In the genomic region with DNA sequence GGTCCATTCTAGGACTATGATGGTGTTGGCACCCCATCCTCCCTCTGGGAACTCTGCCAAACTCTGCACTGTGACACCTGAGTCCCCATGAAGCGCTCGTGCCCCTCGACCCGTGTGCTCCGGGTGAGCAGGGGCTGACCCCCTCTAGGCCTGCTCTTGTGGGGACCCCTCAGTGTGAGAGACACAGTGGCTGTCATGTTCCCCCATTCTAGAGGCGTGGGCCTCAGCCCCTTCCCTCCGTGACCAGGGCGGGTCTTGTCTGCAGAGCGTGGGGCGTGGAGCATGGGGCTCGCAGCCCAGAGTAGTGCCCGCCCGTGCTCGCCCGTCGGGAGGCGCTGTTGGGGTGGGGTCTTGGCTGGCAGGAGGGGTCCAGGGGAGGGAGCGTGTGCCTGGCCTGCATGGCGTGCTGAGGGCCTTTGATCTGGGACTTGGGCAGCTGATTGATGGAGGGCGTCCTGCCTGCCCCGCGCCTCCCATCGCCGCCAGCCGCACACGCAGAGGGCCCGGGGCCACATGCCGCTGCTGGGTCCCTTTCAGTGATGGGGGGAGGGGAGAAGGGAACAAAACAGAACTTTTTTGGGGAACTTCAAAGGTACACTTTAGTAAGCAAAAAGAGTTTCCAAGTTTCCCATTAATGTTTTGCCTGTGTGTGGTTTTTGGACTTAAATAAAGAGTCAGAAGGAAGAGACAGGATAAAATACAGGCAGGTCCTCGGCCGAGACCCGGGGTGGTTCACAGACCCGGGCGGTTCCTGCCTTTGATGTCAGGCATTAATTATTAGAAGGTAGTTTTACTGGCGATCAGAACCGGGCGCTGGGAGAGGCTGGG, we compare ENCODE assay signal across 14 cellular contexts.
"Had no signal": no experiment of that assay in that cellular context is flagged by ENCODE, and none has a peak within 500 bp of the region (broad histone marks: within the 10 kb centered on the region; RNA-seq: fewer than 3 reads in every experiment).

No MANE protein-coding gene starts in this region.

- H3K9me3 ChIP-seq: esophagus muscularis mucosa, right atrium auricular region had no signal

- H3K27ac Mint-ChIP-seq: activated CD8-positive, alpha-beta T cell treated with anti-CD3 and anti-CD28 coated beads for 36 hours; activated naive CD8-positive, alpha-beta T cell; naive B cell; stimulated activated naive CD8-positive, alpha-beta T cell treated with anti-CD3 and anti-CD28 coated beads, Interleukin-15, Interleukin-2, amounts not matched to agents 100 ng/mL and 50 ng/mL, for 24 hours; T-helper 17 cell had no signal

- H3K9me3 Mint-ChIP-seq: activated CD8-positive, alpha-beta T cell treated with anti-CD3 and anti-CD28 coated beads for 36 hours; naive B cell; stimulated activated naive CD8-positive, alpha-beta T cell treated with anti-CD3 and anti-CD28 coated beads, Interleukin-15, Interleukin-2, amounts not matched to agents 100 ng/mL and 50 ng/mL, for 24 hours had no signal

- H3K4me3 Mint-ChIP-seq: activated CD8-positive, alpha-beta T cell treated with anti-CD3 and anti-CD28 coated beads for 36 hours; activated naive CD8-positive, alpha-beta T cell; naive B cell; stimulated activated naive CD8-positive, alpha-beta T cell treated with anti-CD3 and anti-CD28 coated beads, Interleukin-15, Interleukin-2, amounts not matched to agents 100 ng/mL and 50 ng/mL, for 24 hours; T-helper 17 cell had no signal

- H3K36me3 Mint-ChIP-seq: activated naive CD8-positive, alpha-beta T cell; naive B cell had no signal

- H3K27ac ChIP-seq: esophagus muscularis mucosa, right atrium auricular region had no signal

- H3K27me3 ChIP-seq: esophagus muscularis mucosa, right atrium auricular region had no signal

- H3K4me3 ChIP-seq: esophagus muscularis mucosa, right atrium auricular region, smooth muscle cell had no signal

- ATAC-seq: activated CD8-positive, alpha-beta T cell treated with anti-CD3 and anti-CD28 coated beads for 36 hours; T-helper 17 cell had no signal

- H3K27me3 Mint-ChIP-seq: activated CD8-positive, alpha-beta T cell treated with anti-CD3 and anti-CD28 coated beads for 36 hours; activated naive CD8-positive, alpha-beta T cell; naive B cell; stimulated activated naive CD8-positive, alpha-beta T cell treated with anti-CD3 and anti-CD28 coated beads, Interleukin-15, Interleukin-2, amounts not matched to agents 100 ng/mL and 50 ng/mL, for 24 hours; T-helper 17 cell had no signal

- H3K4me2 ChIP-seq: smooth muscle cell had no signal

- DNase-seq: activated CD4-positive, alpha-beta T cell treated with anti-CD3 and anti-CD28 coated beads for 48 hours; activated CD8-positive, alpha-beta T cell treated with anti-CD3 and anti-CD28 coated beads for 36 hours; activated gamma-delta T cell; activated T-cell treated with anti-CD3 and anti-CD28 coated beads, Interleukin-2, amount 50 U/mL, for 48 hours; amniotic stem cell; mammary epithelial cell; naive B cell; posterior cingulate gyrus; T-helper 17 cell had no signal

- H3K36me3 ChIP-seq: right atrium auricular region had no signal
